ENCODE assay signal across 7 cellular contexts in the genomic region with DNA sequence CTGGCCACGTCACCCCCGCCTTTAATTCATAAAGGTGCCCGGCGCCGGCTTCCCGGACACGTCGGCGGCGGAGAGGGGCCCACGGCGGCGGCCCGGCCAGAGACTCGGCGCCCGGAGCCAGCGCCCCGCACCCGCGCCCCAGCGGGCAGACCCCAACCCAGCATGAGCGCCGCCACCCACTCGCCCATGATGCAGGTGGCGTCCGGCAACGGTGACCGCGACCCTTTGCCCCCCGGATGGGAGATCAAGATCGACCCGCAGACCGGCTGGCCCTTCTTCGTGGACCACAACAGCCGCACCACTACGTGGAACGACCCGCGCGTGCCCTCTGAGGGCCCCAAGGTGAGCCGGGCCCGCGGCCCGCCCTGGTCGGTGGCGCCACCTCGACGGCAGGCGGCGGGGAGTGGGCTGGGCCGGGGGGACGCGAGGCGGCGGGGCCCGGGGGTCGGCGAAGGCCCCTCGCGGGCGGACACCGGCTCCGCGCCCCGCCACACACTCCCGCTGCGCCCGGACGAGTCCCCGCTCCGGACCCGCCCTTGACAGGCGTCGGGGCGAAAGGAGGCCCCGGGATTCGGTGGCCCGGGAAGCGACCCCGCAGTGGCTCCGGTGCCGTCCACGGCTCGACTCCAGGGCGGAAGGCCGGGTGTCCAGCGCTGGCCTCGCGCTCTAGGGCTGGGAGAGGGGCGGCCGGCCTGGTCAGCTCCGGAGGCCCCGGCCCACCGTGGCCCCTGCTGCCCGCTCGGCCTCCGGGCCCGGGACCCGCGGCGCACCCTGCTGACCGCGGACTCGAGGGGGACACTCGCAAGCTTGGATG. TPM values are rescaled to one million over a fixed set of nuclear protein-coding genes. Genes with fewer than 3 reads are reported as not detected.
DNase-seq lines count a peak whose midpoint lies in the region; ATAC-seq and TF ChIP-seq lines count a peak whose summit lies in the region.

No MANE protein-coding gene starts in this region.

- peak; percentile 77 for DNase-seq in activated CD4-positive, alpha-beta T cell treated with anti-CD3 and anti-CD28 coated beads, Interleukin-2, amount 10 ng/mL, durations not matched to agents 24 days and 14 days
- DNase-seq in neural progenitor cell (ENCODE audit: low spot score) (peak; percentile 66), KG1 (lab: John Stamatoyannopoulos, UW) (no peak), cortex of kidney (lab: John Stamatoyannopoulos, UW) (no peak)

- intact Hi-C loops in activated CD4-positive, alpha-beta T cell treated with anti-CD3 and anti-CD28 coated beads, Interleukin-2, amount 10 ng/mL, durations not matched to agents 24 days and 14 days (cut with micrococcal nuclease) = loop anchor here (1.0 to 10.0 kb wide), 10 partner anchors 53 to 897 kb away; a partner anchor contains a TSS

- peak overlapping the region; percentile 83 for H3K4me3 ChIP-seq in neural progenitor cell

- H3K27me3 Mint-ChIP-seq in activated CD4-positive, alpha-beta T cell treated with anti-CD3 and anti-CD28 coated beads, Interleukin-2, amount 10 ng/mL, durations not matched to agents 24 days and 14 days = no peaks in the 10 kb centered on the region
- peaks cover 7% of the 10 kb centered on the region for H3K27me3 Mint-ChIP-seq in neural progenitor cell (ENCODE audit: insufficient read depth, low read depth)

- ATAC-seq in GM18867 (IDR thresholded peaks at IDR 0.05; ENCODE audit: unreplicated experiment) (peak; percentile 15), HG03039 (IDR thresholded peaks at IDR 0.05; ENCODE audit: unreplicated experiment) (peak; percentile 22), esophagus mucosa (peak; percentile 3)

- H3K4me2 ChIP-seq in neural progenitor cell = peak overlapping the region; percentile 89

- peak overlapping the region; percentile 6 for H3K9ac ChIP-seq in neural progenitor cell

- no peaks in the 10 kb centered on the region for H3K9me3 Mint-ChIP-seq in activated CD4-positive, alpha-beta T cell treated with anti-CD3 and anti-CD28 coated beads, Interleukin-2, amount 10 ng/mL, durations not matched to agents 24 days and 14 days
- no peaks in the 10 kb centered on the region for H3K9me3 Mint-ChIP-seq in neural progenitor cell

- peak overlapping the region; percentile 89 for H3K27ac Mint-ChIP-seq in activated CD4-positive, alpha-beta T cell treated with anti-CD3 and anti-CD28 coated beads, Interleukin-2, amount 10 ng/mL, durations not matched to agents 24 days and 14 days
- peak overlapping the region; percentile 92 for H3K27ac Mint-ChIP-seq in neural progenitor cell

- H3K36me3 Mint-ChIP-seq in activated CD4-positive, alpha-beta T cell treated with anti-CD3 and anti-CD28 coated beads, Interleukin-2, amount 10 ng/mL, durations not matched to agents 24 days and 14 days (ENCODE audit: low read depth) = peaks cover 2% of the 10 kb centered on the region
- peaks cover 6% of the 10 kb centered on the region for H3K36me3 Mint-ChIP-seq in neural progenitor cell

- TF ChIP-seq CTCF in neural progenitor cell (IDR thresholded peaks at IDR 0.05) = no peak

- no peaks in the 10 kb centered on the region for H3K36me3 ChIP-seq in neural progenitor cell

- H3K79me2 ChIP-seq in neural progenitor cell (ENCODE audit: low read depth) = peaks cover 22% of the 10 kb centered on the region

- peak overlapping the region; percentile 92 for H2AFZ ChIP-seq in neural progenitor cell (replicated peaks)

- peaks cover 15% of the 10 kb centered on the region for H3K4me1 ChIP-seq in neural progenitor cell

- H3F3A ChIP-seq in neural progenitor cell (ENCODE audit: low read depth) = peaks cover 15% of the 10 kb centered on the region

- no peak overlapping the region for H3K27ac ChIP-seq in neural progenitor cell

- H4K20me1 ChIP-seq in neural progenitor cell (ENCODE audit: low read depth) = peaks cover 20% of the 10 kb centered on the region

- H3K4me3 Mint-ChIP-seq in activated CD4-positive, alpha-beta T cell treated with anti-CD3 and anti-CD28 coated beads, Interleukin-2, amount 10 ng/mL, durations not matched to agents 24 days and 14 days = peak overlapping the region; percentile 87
- peak overlapping the region; percentile 95 for H3K4me3 Mint-ChIP-seq in neural progenitor cell

- peaks cover 47% of the 10 kb centered on the region for H3K4me1 Mint-ChIP-seq in activated CD4-positive, alpha-beta T cell treated with anti-CD3 and anti-CD28 coated beads, Interleukin-2, amount 10 ng/mL, durations not matched to agents 24 days and 14 days
- H3K4me1 Mint-ChIP-seq in neural progenitor cell = peaks cover 40% of the 10 kb centered on the region

- H3K9me3 ChIP-seq in neural progenitor cell (ENCODE audit: low read depth) = no peaks in the 10 kb centered on the region

- H3K27me3 ChIP-seq in neural progenitor cell = peaks cover 6% of the 10 kb centered on the region

RNA-seq across cellular contexts. Expression of a gene that starts 0.5 kb away (rescaled TPM):
- 27.7 and 29.1 TPM in 2 replicates for total RNA-seq in activated CD4-positive, alpha-beta T cell treated with anti-CD3 and anti-CD28 coated beads, Interleukin-2, amount 10 ng/mL, durations not matched to agents 24 days and 14 days
- total RNA-seq in esophagus mucosa = 59.7 TPM
- 2.3 and 6.7 TPM in 2 replicates for total RNA-seq in neural progenitor cell (ENCODE audit: low replicate concordance)

RNA-seq across cellular contexts. Expression of a gene that starts 55.0 kb away (rescaled TPM):
- 212 and 218 TPM in 2 replicates for total RNA-seq in activated CD4-positive, alpha-beta T cell treated with anti-CD3 and anti-CD28 coated beads, Interleukin-2, amount 10 ng/mL, durations not matched to agents 24 days and 14 days
- 90.8 TPM for total RNA-seq in esophagus mucosa
- 130 and 166 TPM in 2 replicates for total RNA-seq in neural progenitor cell (ENCODE audit: low replicate concordance)

Comparison
In these comparisons a context has a peak if more than half of its experiments do, and no peak if none do; other contexts are left out.
1. DNase-seq: peak in activated CD4-positive, alpha-beta T cell treated with anti-CD3 and anti-CD28 coated beads, Interleukin-2, amount 10 ng/mL, durations not matched to agents 24 days and 14 days (single experiment) and neural progenitor cell (single experiment); none in KG1 (single experiment) and cortex of kidney (single experiment).
2. Peak in every context shown above with its lines, with median percentiles within 50 percentile points of each other: ATAC-seq.